21 cellular contexts compared by ENCODE assay signal in genomic region chr17:78435330-78436005, GRCh38. TPM values are rescaled to one million over a fixed set of nuclear protein-coding genes. Genes with fewer than 3 reads are reported as not detected.
A peak's percentile ranks its signal among the peaks of the same experiment; 100 is the strongest.
DNase-seq lines count a peak whose midpoint lies in the region; ATAC-seq, FAIRE-seq and TF ChIP-seq lines count a peak whose summit lies in the region.
"Had no signal": no experiment of that assay in that cellular context is flagged by ENCODE, and none has a peak within 500 bp of the region (broad histone marks: within the 10 kb centered on the region; RNA-seq: fewer than 3 reads in every experiment).

No MANE protein-coding gene starts in this region.

- CTCF ChIA-PET in HepG2 (lab: Yijun Ruan, JAX; ENCODE audit: low intra/inter-chr PET ratio, low total read pairs), result no interaction called here

- no peak for FAIRE-seq in HepG2 (lab: Jason Lieb, UNC)
- FAIRE-seq: D721Med, GM12892, GM19239 had no signal

- H3K36me3 ChIP-seq in HepG2 (replicated peaks in 1 of 2; ENCODE audit: control insufficient read depth in 1 of 2, insufficient read depth in 2 of 2, low read length in 2 of 2), result no peaks in the 10 kb centered on the region
- H3K36me3 ChIP-seq in right lobe of liver, result no peaks in the 10 kb centered on the region

- H3K27ac ChIP-seq in HepG2 (ENCODE audit: extremely low read length, insufficient read depth, low read length) (no peak overlapping the region), right lobe of liver (no peak overlapping the region), layer of hippocampus (ENCODE audit: low read depth, low read length) (peak overlapping the region; percentile 57)
- H3K27ac ChIP-seq: 22Rv1, HL-60 had no signal

- TF ChIP-seq EP300 in HepG2 (IDR thresholded peaks at IDR 0.05; ENCODE audit: low read depth in 2 of 2, low read length in 2 of 2) (no peak), HepG2 (CRISPR knock-in tag; IDR thresholded peaks at IDR 0.05; ENCODE audit: borderline replicate concordance) (no peak)

- H3K9me3 ChIP-seq in HepG2 (ENCODE audit: low read length) (no peaks in the 10 kb centered on the region), right lobe of liver (no peaks in the 10 kb centered on the region)

- intact Hi-C loops in HepG2 (cut with micrococcal nuclease; ENCODE audit: unreplicated experiment) (no loop called here), right lobe of liver (cut with DNase I) (no loop called here), posterior vena cava (cut with DNase I) (loop anchor here in 1 of 2 donors (5.0 kb wide), 1 partner anchor 1138 kb away; no protein-coding TSS in a partner anchor)

- H3K4me1 Mint-ChIP-seq in activated T-cell treated with anti-CD3 and anti-CD28 coated beads, Interleukin-2, amount 50 U/mL, for 72 hours (ENCODE audit: low read depth), result no peaks in the 10 kb centered on the region
- H3K4me1 Mint-ChIP-seq in activated T-cell treated with anti-CD3 and anti-CD28 coated beads, Interleukin-2, amount 50 U/mL, for 24 hours (ENCODE audit: low read depth), result no peaks in the 10 kb centered on the region

- TF ChIP-seq POLR2A in HepG2 (IDR thresholded peaks at IDR 0.05; ENCODE audit: insufficient read depth in 1 of 2, low read depth in 2 of 2, low read length in 2 of 2) (no peak), right lobe of liver (IDR thresholded peaks at IDR 0.05) (no peak)

- H3K27me3 Mint-ChIP-seq in activated T-cell treated with anti-CD3 and anti-CD28 coated beads, Interleukin-2, amount 50 U/mL, for 72 hours (ENCODE audit: low read depth), result no peaks in the 10 kb centered on the region
- H3K27me3 Mint-ChIP-seq in activated T-cell treated with anti-CD3 and anti-CD28 coated beads, Interleukin-2, amount 50 U/mL, for 24 hours, result no peaks in the 10 kb centered on the region

- no peaks in the 10 kb centered on the region for H4K20me1 ChIP-seq in HepG2 (ENCODE audit: insufficient read depth, low read length)

- H3K4me2 ChIP-seq in HepG2 (ENCODE audit: low read depth, low read length), result no peak overlapping the region

- no peak overlapping the region for H2AFZ ChIP-seq in HepG2 (ENCODE audit: low read length)

- no peaks in the 10 kb centered on the region for H3K79me2 ChIP-seq in HepG2 (ENCODE audit: insufficient read depth, low read length)

- no peak for DNase-seq in activated T-cell treated with anti-CD3 and anti-CD28 coated beads, Interleukin-2, amount 50 U/mL, for 72 hours
- no peak for DNase-seq in activated T-cell treated with anti-CD3 and anti-CD28 coated beads, Interleukin-2, amount 50 U/mL, for 24 hours
- DNase-seq in HepG2 (ENCODE audit: low spot score) (no peak), right lobe of liver (no peak), posterior vena cava (ENCODE audit: low spot score) (no peak), LoVo (ENCODE audit: low spot score) (no peak)
- DNase-seq: CD8-positive, alpha-beta T cell; COR-L47; DMS153; DMS79 treated with DMSO at 0.1 percent for 48 hours; EL; GDM1; HCEC 1CT had no signal

- 60% methylated on average over 19 of the region's 19 CpGs for WGBS in HepG2 (ENCODE audit: low lambda C conversion rate)
- 61% methylated on average over 14 of the region's 19 CpGs for WGBS in right lobe of liver (ENCODE audit: insufficient coverage, low coverage, low lambda C conversion rate, missing lambda C conversion rate)

- TF ChIP-seq CTCF in HepG2 (CRISPR knock-in tag; IDR thresholded peaks at IDR 0.05) (no peak), right lobe of liver (IDR thresholded peaks at IDR 0.05) (no peak)

- POLR2A ChIA-PET in HepG2 (lab: Yijun Ruan, JAX), result no interaction called here

- no peak overlapping the region for H3K4me3 ChIP-seq in HepG2 (replicated peaks in 1 of 3; ENCODE audit: insufficient read depth in 1 of 3, low read depth in 2 of 3, low read length in 3 of 3)
- no peak overlapping the region for H3K4me3 ChIP-seq in right lobe of liver

- H3K4me3 Mint-ChIP-seq in activated T-cell treated with anti-CD3 and anti-CD28 coated beads, Interleukin-2, amount 50 U/mL, for 72 hours, result no peak overlapping the region
- no peak overlapping the region for H3K4me3 Mint-ChIP-seq in activated T-cell treated with anti-CD3 and anti-CD28 coated beads, Interleukin-2, amount 50 U/mL, for 24 hours
- H3K4me3 Mint-ChIP-seq: CD14-positive monocyte; CD8-positive, alpha-beta T cell had no signal

- peaks cover 0 to 2% of the 10 kb centered on the region in 2 donors for H3K9me3 Mint-ChIP-seq in activated T-cell treated with anti-CD3 and anti-CD28 coated beads, Interleukin-2, amount 50 U/mL, for 72 hours
- peaks cover 3% of the 10 kb centered on the region for H3K9me3 Mint-ChIP-seq in activated T-cell treated with anti-CD3 and anti-CD28 coated beads, Interleukin-2, amount 50 U/mL, for 24 hours
- H3K9me3 Mint-ChIP-seq: CD8-positive, alpha-beta T cell had no signal

- peak overlapping the region; percentile 28 for H3K27ac Mint-ChIP-seq in activated T-cell treated with anti-CD3 and anti-CD28 coated beads, Interleukin-2, amount 50 U/mL, for 72 hours
- H3K27ac Mint-ChIP-seq in activated T-cell treated with anti-CD3 and anti-CD28 coated beads, Interleukin-2, amount 50 U/mL, for 24 hours, result no peak overlapping the region

- no peak for TF ChIP-seq RAD21 in HepG2 (CRISPR knock-in tag; IDR thresholded peaks at IDR 0.05)

- in situ Hi-C loops in HepG2 (cut with HindIII; ENCODE audit: extremely low pct_ligation_motif_present, low pct_unique_long_range_greater_than_20kb), result no loop called here

- no peak overlapping the region for H3K9ac ChIP-seq in HepG2 (ENCODE audit: insufficient read depth, low read depth, low read length)

- peaks cover 0 to 8% of the 10 kb centered on the region in 2 experiments; a peak in 3 of 5 replicates for H3K27me3 ChIP-seq in HepG2 (ENCODE audit: control insufficient read depth in 1 of 2, insufficient read depth in 2 of 2, low read length in 2 of 2)
- no peaks in the 10 kb centered on the region for H3K27me3 ChIP-seq in right lobe of liver
- H3K27me3 ChIP-seq in layer of hippocampus (ENCODE audit: control insufficient read depth, insufficient read depth, low read length), result no peaks in the 10 kb centered on the region

- peaks cover 32% of the 10 kb centered on the region for H3K4me1 ChIP-seq in HepG2 (ENCODE audit: insufficient read depth, low read length)
- peaks cover 0 to 11% (median 5%) of the 10 kb centered on the region in 4 donors for H3K4me1 ChIP-seq in right lobe of liver

- H3K36me3 Mint-ChIP-seq in activated T-cell treated with anti-CD3 and anti-CD28 coated beads, Interleukin-2, amount 50 U/mL, for 72 hours (ENCODE audit: insufficient read depth in 2 of 2), result no peaks in the 10 kb centered on the region
- no peaks in the 10 kb centered on the region for H3K36me3 Mint-ChIP-seq in activated T-cell treated with anti-CD3 and anti-CD28 coated beads, Interleukin-2, amount 50 U/mL, for 24 hours (ENCODE audit: low read depth)
- H3K36me3 Mint-ChIP-seq: CD14-positive monocyte had no signal

- peak in 1 of 2 donors; percentile 9 for ATAC-seq in activated T-cell treated with anti-CD3 and anti-CD28 coated beads, Interleukin-2, amount 50 U/mL, for 72 hours (replicated peaks in 1 of 2)
- no peak for ATAC-seq in HepG2
- ATAC-seq in right lobe of liver, result no peak
- no peak for ATAC-seq in HG03565 (IDR thresholded peaks at IDR 0.05; ENCODE audit: unreplicated experiment)
- ATAC-seq: CD8-positive, alpha-beta T cell had no signal

- BruUV-seq in HepG2 (replicated peaks; lab: Mats Ljungman, UMichigan), result no TSS peak

TF ChIP-seq in HepG2, 621 proteins besides CTCF, POLR2A, EP300 and RAD21 (continues in another document):
- no peak for TF ChIP-seq ZNF652 (CRISPR knock-in tag; IDR thresholded peaks at IDR 0.05; ENCODE audit: borderline replicate concordance, low read depth)
- peak; percentile 64; the same call in 1 of the 2 replicates for TF ChIP-seq EED (CRISPR knock-in tag; IDR thresholded peaks at IDR 0.05)
- TF ChIP-seq ADNP (CRISPR knock-in tag; IDR thresholded peaks at IDR 0.05), result no peak
- TF ChIP-seq GPBP1L1 (CRISPR knock-in tag; IDR thresholded peaks at IDR 0.05), result no peak
- no peak for TF ChIP-seq SNAI1 (CRISPR knock-in tag; IDR thresholded peaks at IDR 0.05; ENCODE audit: borderline replicate concordance)

RNA-seq across cellular contexts. Expression of gene PGS1, which starts 57.0 kb away (rescaled TPM):
- total RNA-seq in activated T-cell treated with anti-CD3 and anti-CD28 coated beads, Interleukin-2, amount 50 U/mL, for 72 hours, result 100 to 1,000 TPM in 1 of 2 donors, 10 to 100 TPM in 1; 81.6 to 101 TPM
- total RNA-seq in HepG2 (2016; rRNA removed; fragmentation: Illumina TruSeq; extraction: Trizol) (18.8 and 25.9 TPM in 2 replicates), right lobe of liver (10 to 100 TPM in 5 of 6 experiments, 1 to 10 TPM in 1; 8.8 to 17.5 (median 13.4) TPM), posterior vena cava (10 to 100 TPM; 33.6 to 33.7 TPM)
- total RNA-seq in HepG2 (2016; cell fraction: cytosol; rRNA removed; fragmentation: Illumina TruSeq; extraction: Trizol; ENCODE audit: low read depth), result 10.8 and 10.9 TPM in 2 replicates
- total RNA-seq in HepG2 (2016; cell fraction: insoluble cytoplasmic fraction; rRNA removed; fragmentation: Illumina TruSeq; extraction: Trizol), result 14.8 and 27.5 TPM in 2 replicates
- total RNA-seq in HepG2 (2016; cell fraction: membrane; rRNA removed; fragmentation: Illumina TruSeq; extraction: Trizol), result 11.3 and 11.9 TPM in 2 replicates
- total RNA-seq in HepG2 (2016; cell fraction: nucleus; rRNA removed; fragmentation: Illumina TruSeq; extraction: Trizol), result 27.4 and 30.7 TPM in 2 replicates
- polyA plus RNA-seq in HepG2 (2011; rRNA removed), result 31.5 and 42.3 TPM in 2 replicates
- 30.6 and 33.0 TPM in 2 replicates for polyA plus RNA-seq in HepG2 (2011; cell fraction: cytosol; rRNA removed)
- polyA plus RNA-seq in HepG2 (2011; cell fraction: nucleus; rRNA removed), result 151 and 153 TPM in 2 replicates
- 18.3 and 27.7 TPM in 2 replicates for polyA plus RNA-seq in HepG2 (2012)
- polyA plus RNA-seq in HepG2 (2016; cell fraction: cytosol; fragmentation: Illumina TruSeq; extraction: Trizol; ENCODE audit: low read depth), result 2.9 and 3.9 TPM in 2 replicates
- polyA plus RNA-seq in HepG2 (2016; cell fraction: insoluble cytoplasmic fraction; fragmentation: Illumina TruSeq; extraction: Trizol; ENCODE audit: low read depth), result 12.8 and 16.5 TPM in 2 replicates
- 6.1 and 6.7 TPM in 2 replicates for polyA plus RNA-seq in HepG2 (2016; cell fraction: membrane; fragmentation: Illumina TruSeq; extraction: Trizol; ENCODE audit: low read depth)
- polyA plus RNA-seq in HepG2 (2016; cell fraction: nucleus; fragmentation: Illumina TruSeq; extraction: Trizol; ENCODE audit: insufficient read depth, low read depth), result 50.4 and 56.8 TPM in 2 replicates
- 49.2 and 54.3 TPM in 2 replicates for polyA minus RNA-seq in HepG2 (2011; rRNA and poly(A)+ RNA removed; ENCODE audit: low replicate concordance)
- 13.6 and 15.2 TPM in 2 replicates for polyA minus RNA-seq in HepG2 (2011; cell fraction: cytosol; rRNA and poly(A)+ RNA removed)
- 58.3 and 63.7 TPM in 2 replicates for polyA minus RNA-seq in HepG2 (2011; cell fraction: nucleus; rRNA and poly(A)+ RNA removed)
